ENCODE assay signal across 22 cellular contexts in the genomic region with DNA sequence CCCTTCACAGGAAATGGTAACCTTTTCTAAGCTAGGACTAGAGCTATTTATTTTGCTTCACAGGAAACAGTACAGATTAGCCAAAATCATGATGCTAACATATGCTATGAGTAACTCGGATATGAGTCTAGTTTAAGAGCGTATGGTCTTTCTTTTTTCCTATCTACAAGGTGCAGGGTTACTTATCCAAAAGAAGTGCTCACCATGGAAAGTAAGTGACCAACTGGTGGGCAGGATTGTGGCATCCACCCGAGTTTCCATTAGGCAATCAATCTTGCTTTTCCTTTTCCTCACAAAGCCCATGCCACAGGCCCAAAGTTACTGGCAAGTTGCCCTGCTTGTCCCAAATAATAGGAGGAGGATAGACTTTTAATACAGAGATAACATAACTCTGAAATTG.
"Had no signal": no experiment of that assay in that cellular context is flagged by ENCODE, and none has a peak within 500 bp of the region (broad histone marks: within the 10 kb centered on the region; RNA-seq: fewer than 3 reads in every experiment).

No MANE protein-coding gene starts in this region.

- H3K36me3 Mint-ChIP-seq: immature natural killer cell; memory B cell; mesothelial cell of epicardium; natural killer cell treated with Interleukin-12 subunit alpha and Interleukin-12 subunit beta and Interleukin-15 and Interleukin-18, amount 100 ng/mL, for 72 hours; type B pancreatic cell had no signal

- H3K9me3 ChIP-seq: lower lobe of right lung, right atrium auricular region, thyroid gland, uterus had no signal

- H3K27ac Mint-ChIP-seq: dendritic cell treated with granulocyte-macrophage colony-stimulating factor and Interleukin-4, amounts not matched to agents 40 ng/mL and 50 ng/mL, for 4 days; endodermal cell; immature natural killer cell; memory B cell; mesothelial cell of epicardium; natural killer cell treated with Interleukin-12 subunit alpha and Interleukin-12 subunit beta and Interleukin-15 and Interleukin-18, amount 100 ng/mL, for 72 hours; type B pancreatic cell had no signal

- H3K27ac ChIP-seq: left ventricle myocardium inferior, lower lobe of right lung, right atrium auricular region, suprapubic skin, thyroid gland, uterus had no signal

- H3K4me3 ChIP-seq: left ventricle myocardium inferior, lower lobe of right lung, right atrium auricular region, suprapubic skin, thyroid gland, uterus had no signal

- H3K4me3 Mint-ChIP-seq: dendritic cell treated with granulocyte-macrophage colony-stimulating factor and Interleukin-4, amounts not matched to agents 40 ng/mL and 50 ng/mL, for 4 days; endodermal cell; immature natural killer cell; memory B cell; mesothelial cell of epicardium; natural killer cell treated with Interleukin-12 subunit alpha and Interleukin-12 subunit beta and Interleukin-15 and Interleukin-18, amount 100 ng/mL, for 72 hours; type B pancreatic cell had no signal

- H3K9me3 Mint-ChIP-seq: endodermal cell, mesothelial cell of epicardium, type B pancreatic cell had no signal

- H3K4me1 Mint-ChIP-seq: endodermal cell, immature natural killer cell, memory B cell had no signal

- H3K27me3 ChIP-seq: right atrium auricular region, suprapubic skin, thyroid gland, uterus had no signal

- DNase-seq: cerebellar nuclear complex; effector CD4-positive, alpha-beta T cell; endodermal cell; immature natural killer cell; left ventricle myocardium inferior; lower lobe of right lung; posterior cingulate gyrus; small intestine; stimulated activated CD4-positive, alpha-beta T cell treated with anti-CD3 and anti-CD28 coated beads, Interleukin-2, amount 100 ng/mL, for 48 hours; stimulated activated naive CD4-positive, alpha-beta T cell treated with Interleukin-2 at 50 U/mL for 16 hours; thyroid gland; uterus had no signal

- FAIRE-seq: colon, frontal cortex, keratinocyte, small intestine had no signal

- H3K36me3 ChIP-seq: left ventricle myocardium inferior, lower lobe of right lung, right atrium auricular region, suprapubic skin, thyroid gland, uterus had no signal

- ATAC-seq: lower lobe of right lung; natural killer cell treated with Interleukin-12 subunit alpha and Interleukin-12 subunit beta and Interleukin-15 and Interleukin-18, amount 100 ng/mL, for 72 hours had no signal

- H3K27me3 Mint-ChIP-seq: memory B cell; natural killer cell treated with Interleukin-12 subunit alpha and Interleukin-12 subunit beta and Interleukin-15 and Interleukin-18, amount 100 ng/mL, for 72 hours; type B pancreatic cell had no signal

- H3K4me1 ChIP-seq: left ventricle myocardium inferior, lower lobe of right lung, right atrium auricular region, suprapubic skin, thyroid gland, uterus had no signal
